Comparison of ENCODE assay signal across 8 cellular contexts in genomic region chr6:33419580-33420492, GRCh38. TPM values are rescaled to one million over a fixed set of nuclear protein-coding genes. Genes with fewer than 3 reads are reported as not detected.
A peak's percentile ranks its signal among the peaks of the same experiment; 100 is the strongest.
DNase-seq lines count a peak whose midpoint lies in the region; ATAC-seq and TF ChIP-seq lines count a peak whose summit lies in the region.

TSS of gene SYNGAP1 (plus strand) at chr6:33420065. CDS start at chr6:33420265, 200 bp downstream.

- DNase-seq in NCI-H1436 (lab: John Stamatoyannopoulos, UW): peak; percentile 48
- DNase-seq in NCI-H1436 treated with DMSO at 0.1 percent for 48 hours (lab: John Stamatoyannopoulos, UW): no peak
- DNase-seq in WTC11 (ENCODE audit: low spot score): peak; percentile 71
- DNase-seq in effector memory CD4-positive, alpha-beta T cell: no peak
- DNase-seq in midbrain (lab: John Stamatoyannopoulos, UW): peak; percentile 13
- peak in 1 of 2 donors; percentile 78 for DNase-seq in suprapubic skin (ENCODE audit: low spot score in 2 of 2)
- DNase-seq in HK-2 (ENCODE audit: unreplicated experiment): no peak

- peaks cover 71% of the 10 kb centered on the region for H3K4me1 Mint-ChIP-seq in WTC11

- no peaks in the 10 kb centered on the region for H3K9me3 ChIP-seq in effector memory CD4-positive, alpha-beta T cell (ENCODE audit: control insufficient read depth, low read length)
- no peaks in the 10 kb centered on the region for H3K9me3 ChIP-seq in suprapubic skin

- POLR2A ChIA-PET in WTC11 (lab: Charles Lee): interaction anchor here (1.7 kb wide), 1 partner anchor 34 kb away, joined by 5 read pairs; the partner anchor contains the start of gene ZBTB9

- H3K36me3 ChIP-seq in effector memory CD4-positive, alpha-beta T cell (ENCODE audit: control insufficient read depth, insufficient read depth, low read length): peaks cover 14% of the 10 kb centered on the region
- H3K36me3 ChIP-seq in suprapubic skin: peaks cover 13% of the 10 kb centered on the region

- H3K27ac ChIP-seq in effector memory CD4-positive, alpha-beta T cell (ENCODE audit: insufficient read depth, low read length, poor library complexity, severe bottlenecking): peak within 1 kb of the TSS; percentile 94
- H3K27ac ChIP-seq in suprapubic skin: peak within 1 kb of the TSS; percentile 85

- H3K9me3 Mint-ChIP-seq in WTC11: no peaks in the 10 kb centered on the region

- ATAC-seq in WTC11 (peak; percentile 4), GM21515 (IDR thresholded peaks at IDR 0.05; ENCODE audit: unreplicated experiment) (no peak)

- no peak for TF ChIP-seq CTCF in WTC11 (IDR thresholded peaks at IDR 0.05)
- no peak for TF ChIP-seq CTCF in suprapubic skin (IDR thresholded peaks at IDR 0.05)

- no peaks in the 10 kb centered on the region for H3K27me3 ChIP-seq in effector memory CD4-positive, alpha-beta T cell (replicated peaks; ENCODE audit: control insufficient read depth, insufficient read depth, low read length, poor library complexity, severe bottlenecking)
- H3K27me3 ChIP-seq in suprapubic skin: no peaks in the 10 kb centered on the region

- TF ChIP-seq POLR2A in suprapubic skin (IDR thresholded peaks at IDR 0.05): no peak

- H3K27ac Mint-ChIP-seq in WTC11: peak within 1 kb of the TSS; percentile 100

- WGBS in suprapubic skin: 5% methylated on average over 22 of the region's 22 CpGs

- peak within 1 kb of the TSS; percentile 15 for H3K4me3 ChIP-seq in effector memory CD4-positive, alpha-beta T cell (ENCODE audit: insufficient read depth, low read depth, low read length, poor library complexity, severe bottlenecking)
- H3K4me3 ChIP-seq in suprapubic skin: peak within 1 kb of the TSS; percentile 66

- peak within 1 kb of the TSS; percentile 96 for H3K4me3 Mint-ChIP-seq in WTC11

- TF ChIP-seq EP300 in suprapubic skin (IDR thresholded peaks at IDR 0.05): no peak

- H3K27me3 Mint-ChIP-seq in WTC11 (ENCODE audit: low read depth): no peaks in the 10 kb centered on the region; the same call in 1 of the 2 replicates

- peaks cover 25% of the 10 kb centered on the region for H3K36me3 Mint-ChIP-seq in WTC11

- peaks cover 35% of the 10 kb centered on the region for H3K4me1 ChIP-seq in effector memory CD4-positive, alpha-beta T cell (ENCODE audit: control insufficient read depth, insufficient read depth, low read length, poor library complexity, severe bottlenecking)
- peaks cover 57% of the 10 kb centered on the region for H3K4me1 ChIP-seq in suprapubic skin

- CTCF ChIA-PET in WTC11 (lab: Charles Lee): interaction anchor here (0.6 to 2.6 kb wide), 7 partner anchors 10 to 189 kb away, joined by 3 to 30 read pairs (median 4); partner anchors contain the start of genes PFDN6, PHF1 and WDR46

TF ChIP-seq in WTC11, 78 proteins besides CTCF, POLR2A, EP300 and RAD21:
- TF ChIP-seq E2F4 (CRISPR knock-in tag; IDR thresholded peaks at IDR 0.05; ENCODE audit: borderline replicate concordance, low read depth): no peak
- peak; percentile 90 for TF ChIP-seq ZNF263 (CRISPR knock-in tag; IDR thresholded peaks at IDR 0.05; ENCODE audit: low read depth)

RNA-seq across cellular contexts. Expression of gene SYNGAP1, which starts in this region (rescaled TPM):
- total RNA-seq in WTC11 (2021): 139 to 172 TPM (median 160 TPM) in 3 replicates
- total RNA-seq in suprapubic skin: 10 to 100 TPM; 13.5 to 30.4 (median 14.0) TPM

Comparison
In these comparisons a context has a peak if more than half of its experiments do, and no peak if none do; other contexts are left out.
1. DNase-seq: peak in NCI-H1436 (single experiment), WTC11 (single experiment) and midbrain (single experiment); none in NCI-H1436 treated with DMSO at 0.1 percent for 48 hours (single experiment), effector memory CD4-positive, alpha-beta T cell (0 of 3) and HK-2 (single experiment).